In genomic region chr2:156329922-156330726, GRCh38 we compare ENCODE assay signal across 13 cellular contexts. TPM values are rescaled to one million over a fixed set of nuclear protein-coding genes. Genes with fewer than 3 reads are reported as not detected.
DNase-seq lines count a peak whose midpoint lies in the region; ATAC-seq and TF ChIP-seq lines count a peak whose summit lies in the region.
"Had no signal": no experiment of that assay in that cellular context is flagged by ENCODE, and none has a peak within 500 bp of the region (broad histone marks: within the 10 kb centered on the region; RNA-seq: fewer than 3 reads in every experiment).

No MANE protein-coding gene starts in this region.

- H3K9me3 ChIP-seq in CD4-positive, alpha-beta T cell (ENCODE audit: control insufficient read depth, low read length) = no peaks in the 10 kb centered on the region
- H3K9me3 ChIP-seq in thyroid gland = no peaks in the 10 kb centered on the region
- no peaks in the 10 kb centered on the region for H3K9me3 ChIP-seq in Karpas-422 (ENCODE audit: low read length)
- H3K9me3 ChIP-seq: ascending aorta had no signal

- H3K9ac ChIP-seq in Karpas-422 (ENCODE audit: low read length) = no peak overlapping the region

- H3K79me2 ChIP-seq in Karpas-422 (ENCODE audit: low read length) = no peaks in the 10 kb centered on the region

- no peak for DNase-seq in CD4-positive, alpha-beta T cell
- DNase-seq in GM20000 (ENCODE audit: low spot score) (peak; percentile 34), thyroid gland (no peak), Karpas-422 (no peak)
- no peak for DNase-seq in natural killer cell treated with Interleukin-12 subunit alpha and Interleukin-12 subunit beta and Interleukin-15 and Interleukin-18, amount 100 ng/mL, for 72 hours (ENCODE audit: low spot score)
- no peak for DNase-seq in activated effector memory CD4-positive, alpha-beta T cell treated with anti-CD3 and anti-CD28 coated beads, Interleukin-2, amount 50 U/mL, for 16 hours
- DNase-seq: activated CD8-positive, alpha-beta memory T cell treated with anti-CD3 and anti-CD28 coated beads, Interleukin-2, amount 10 ng/mL, durations not matched to agents 7 days and 5 days; dorsolateral prefrontal cortex; NCI-H2171 treated with DMSO at 0.1 percent for 48 hours; SHP77 treated with DMSO at 0.1 percent for 48 hours had no signal

- H3K9me3 Mint-ChIP-seq in CD4-positive, alpha-beta T cell = no peaks in the 10 kb centered on the region
- peaks cover 3 to 14% (median 5%) of the 10 kb centered on the region in 5 experiments for H3K9me3 Mint-ChIP-seq in brain
- no peaks in the 10 kb centered on the region for H3K9me3 Mint-ChIP-seq in natural killer cell treated with Interleukin-12 subunit alpha and Interleukin-12 subunit beta and Interleukin-15 and Interleukin-18, amount 100 ng/mL, for 72 hours

- H3K36me3 Mint-ChIP-seq in CD4-positive, alpha-beta T cell (ENCODE audit: low read depth) = peaks cover 73% of the 10 kb centered on the region
- peaks cover 25% of the 10 kb centered on the region for H3K36me3 Mint-ChIP-seq in brain
- peaks cover 20% of the 10 kb centered on the region for H3K36me3 Mint-ChIP-seq in natural killer cell treated with Interleukin-12 subunit alpha and Interleukin-12 subunit beta and Interleukin-15 and Interleukin-18, amount 100 ng/mL, for 72 hours

- no peaks in the 10 kb centered on the region for H3K27me3 ChIP-seq in CD4-positive, alpha-beta T cell (ENCODE audit: control insufficient read depth, insufficient read depth, low read length)
- no peaks in the 10 kb centered on the region for H3K27me3 ChIP-seq in thyroid gland
- no peaks in the 10 kb centered on the region for H3K27me3 ChIP-seq in Karpas-422 (ENCODE audit: low read length)
- H3K27me3 ChIP-seq: ascending aorta had no signal

- H3K4me1 ChIP-seq in thyroid gland = peaks cover 5 to 7% of the 10 kb centered on the region in 2 donors
- peaks cover 16% of the 10 kb centered on the region for H3K4me1 ChIP-seq in Karpas-422 (ENCODE audit: low read length)

- no peak overlapping the region for H3K4me2 ChIP-seq in Karpas-422 (ENCODE audit: low read depth, low read length, poor library complexity, severe bottlenecking)

- H3K4me3 Mint-ChIP-seq in CD4-positive, alpha-beta T cell = peak overlapping the region; percentile 95
- H3K4me3 Mint-ChIP-seq in brain = peak overlapping the region; percentile 62 to 98 (median 95)
- H3K4me3 Mint-ChIP-seq in natural killer cell treated with Interleukin-12 subunit alpha and Interleukin-12 subunit beta and Interleukin-15 and Interleukin-18, amount 100 ng/mL, for 72 hours = peak overlapping the region; percentile 54

- no peak overlapping the region for H2AFZ ChIP-seq in Karpas-422 (ENCODE audit: low read length)

- CTCF ChIA-PET in CD4-positive, alpha-beta T cell (lab: Charles Lee) = interaction anchor here (0.8 to 1.2 kb wide), 2 partner anchors 68 to 107 kb away, joined by 3 read pairs; no protein-coding TSS in a partner anchor

- intact Hi-C loops in CD4-positive, alpha-beta T cell (cut with DNase I, micrococcal nuclease) = loop anchor here (5.0 to 10.0 kb wide), 6 partner anchors 107 to 1565 kb away; partner anchors contain the start of gene GPD2 (in 1 of the 2)
- intact Hi-C loops in thyroid gland (cut with DNase I) = loop anchor here (5.0 kb wide), 1 partner anchor 252 kb away; no protein-coding TSS in a partner anchor

- POLR2A ChIA-PET in CD4-positive, alpha-beta T cell (lab: Charles Lee) = interaction anchor here (1.3 to 8.5 kb wide), 2 partner anchors 13 to 70 kb away, joined by 4 to 143 read pairs; no protein-coding TSS in a partner anchor

- peak overlapping the region; percentile 100 for H3K27ac Mint-ChIP-seq in CD4-positive, alpha-beta T cell
- H3K27ac Mint-ChIP-seq in brain = peak overlapping the region in 3 of 5 experiments; percentile 15 to 95 (median 71)
- H3K27ac Mint-ChIP-seq in natural killer cell treated with Interleukin-12 subunit alpha and Interleukin-12 subunit beta and Interleukin-15 and Interleukin-18, amount 100 ng/mL, for 72 hours = peak overlapping the region in 1 of 2 donors; percentile 6
- H3K27ac Mint-ChIP-seq: activated CD8-positive, alpha-beta memory T cell treated with anti-CD3 and anti-CD28 coated beads, Interleukin-2, amount 10 ng/mL, durations not matched to agents 7 days and 5 days had no signal

- TF ChIP-seq POLR2A in thyroid gland (IDR thresholded peaks at IDR 0.05) = no peak

- peaks cover 67% of the 10 kb centered on the region for H3K27me3 Mint-ChIP-seq in CD4-positive, alpha-beta T cell
- peaks cover 100% of the 10 kb centered on the region for H3K27me3 Mint-ChIP-seq in brain
- peaks cover 31 to 38% of the 10 kb centered on the region in 2 donors for H3K27me3 Mint-ChIP-seq in natural killer cell treated with Interleukin-12 subunit alpha and Interleukin-12 subunit beta and Interleukin-15 and Interleukin-18, amount 100 ng/mL, for 72 hours

- WGBS in thyroid gland, 2 donors = 84 to 87% methylated on average over 23 of the region's 23 CpGs

- ATAC-seq in CD4-positive, alpha-beta T cell (ENCODE audit: poor library complexity) = no peak
- no peak for ATAC-seq in natural killer cell treated with Interleukin-12 subunit alpha and Interleukin-12 subunit beta and Interleukin-15 and Interleukin-18, amount 100 ng/mL, for 72 hours
- ATAC-seq in HG03097 (IDR thresholded peaks at IDR 0.05; ENCODE audit: low FRiP score, unreplicated experiment) = no peak
- ATAC-seq: activated CD8-positive, alpha-beta memory T cell treated with anti-CD3 and anti-CD28 coated beads, Interleukin-2, amount 10 ng/mL, durations not matched to agents 7 days and 5 days had no signal

- H3K27ac ChIP-seq in CD4-positive, alpha-beta T cell (ENCODE audit: low read depth, low read length) = no peak overlapping the region
- H3K27ac ChIP-seq in thyroid gland (no peak overlapping the region), Karpas-422 (ENCODE audit: low read length) (no peak overlapping the region)
- H3K27ac ChIP-seq: ascending aorta had no signal

- no peaks in the 10 kb centered on the region for H3K9me2 ChIP-seq in Karpas-422 (replicated peaks; ENCODE audit: insufficient read depth, low read length)

- TF ChIP-seq CTCF in CD4-positive, alpha-beta T cell (IDR thresholded peaks at IDR 0.05) = no peak
- no peak for TF ChIP-seq CTCF in GM20000 (IDR thresholded peaks at IDR 0.05; ENCODE audit: extremely low read depth, missing control alignments)
- no peak for TF ChIP-seq CTCF in brain (conservative IDR thresholded peaks at IDR 0.05)
- TF ChIP-seq CTCF in thyroid gland (IDR thresholded peaks at IDR 0.05) = no peak

- H3K36me3 ChIP-seq in thyroid gland = peaks cover 5 to 8% of the 10 kb centered on the region in 2 donors
- H3K36me3 ChIP-seq in Karpas-422 (ENCODE audit: insufficient read depth, low read length) = no peaks in the 10 kb centered on the region

- peaks cover 50% of the 10 kb centered on the region for H3K4me1 Mint-ChIP-seq in CD4-positive, alpha-beta T cell (ENCODE audit: low read depth)
- peaks cover 53% of the 10 kb centered on the region for H3K4me1 Mint-ChIP-seq in brain
- H3K4me1 Mint-ChIP-seq in natural killer cell treated with Interleukin-12 subunit alpha and Interleukin-12 subunit beta and Interleukin-15 and Interleukin-18, amount 100 ng/mL, for 72 hours (ENCODE audit: low read depth in 2 of 2) = peaks cover 44 to 50% of the 10 kb centered on the region in 2 donors

- H3K4me3 ChIP-seq in thyroid gland (replicated peaks in 1 of 3) (no peak overlapping the region), Karpas-422 (ENCODE audit: low read length) (no peak overlapping the region)

- no peaks in the 10 kb centered on the region for H4K20me1 ChIP-seq in Karpas-422 (ENCODE audit: insufficient read depth, low read depth, low read length)

RNA-seq across cellular contexts. Expression of gene NR4A2, which starts 2.4 kb away (rescaled TPM):
- total RNA-seq in CD4-positive, alpha-beta T cell = 100 to 1,000 TPM; 290 to 319 TPM
- 4.3 TPM for polyA plus RNA-seq in brain (ENCODE audit: insufficient read depth, low read depth, low replicate concordance)
- total RNA-seq in natural killer cell treated with Interleukin-12 subunit alpha and Interleukin-12 subunit beta and Interleukin-15 and Interleukin-18, amount 100 ng/mL, for 72 hours = 1 to 10 TPM; 2.7 to 4.2 TPM
- total RNA-seq in thyroid gland = 1 to 10 TPM; 4.2 to 7.5 (median 5.0) TPM
- 0.40 TPM in 1 of 2 replicates, not detected in the other for total RNA-seq in Karpas-422 (2014; rRNA removed; shearing (Covaris generic); ENCODE audit: low replicate concordance)

Comparison
In these comparisons a context has a peak if more than half of its experiments do, and no peak if none do; other contexts are left out.
1. RNA of gene NR4A2, which starts 2.4 kb away (total RNA-seq): 290 to 319 TPM in CD4-positive, alpha-beta T cell; 4.2 to 7.5 TPM in thyroid gland, 2.7 to 4.2 TPM in natural killer cell treated with Interleukin-12 subunit alpha and Interleukin-12 subunit beta and Interleukin-15 and Interleukin-18, amount 100 ng/mL, for 72 hours and 0.40 TPM in Karpas-422; every median in the first group is over 10 times any median in the second.
2. Peak in every context shown above with its lines, with median percentiles within 50 percentile points of each other: H3K4me3 Mint-ChIP-seq.